In the genomic region with DNA sequence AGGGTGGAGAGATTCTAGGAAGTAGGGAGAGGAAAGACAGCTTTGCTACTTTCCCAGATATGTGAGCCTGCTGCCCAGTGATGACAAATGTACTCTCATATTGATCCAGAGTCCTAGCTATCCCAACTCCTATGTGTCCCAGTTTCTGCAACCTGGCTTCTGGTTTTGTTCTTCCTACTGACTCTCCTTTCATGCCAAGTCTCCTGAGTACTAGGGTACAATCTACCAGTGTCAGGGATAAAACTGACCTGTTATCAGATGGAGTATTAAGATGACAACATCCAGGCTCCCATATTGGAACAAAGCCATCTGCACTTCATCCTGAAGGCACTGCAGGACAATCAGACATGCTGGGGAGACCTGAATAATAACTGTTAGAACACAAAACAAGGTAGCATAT, we compare ENCODE assay signal across 19 cellular contexts.
DNase-seq lines count a peak whose midpoint lies in the region; ATAC-seq and TF ChIP-seq lines count a peak whose summit lies in the region.
"Had no signal": no experiment of that assay in that cellular context is flagged by ENCODE, and none has a peak within 500 bp of the region (broad histone marks: within the 10 kb centered on the region; RNA-seq: fewer than 3 reads in every experiment).

No MANE protein-coding gene starts in this region.

- H3K27me3 ChIP-seq in right atrium auricular region: no peaks in the 10 kb centered on the region

- H3K36me3 ChIP-seq in right atrium auricular region: no peaks in the 10 kb centered on the region

- no peaks in the 10 kb centered on the region for H3K4me1 ChIP-seq in right atrium auricular region

- no peaks in the 10 kb centered on the region for H3K9me3 ChIP-seq in right atrium auricular region

- no peak overlapping the region for H3K27ac ChIP-seq in right atrium auricular region
- H3K27ac ChIP-seq: 22Rv1, HL-60, RWPE1, SK-N-MC had no signal

- peak; percentile 44 for DNase-seq in NCI-H1105 treated with DMSO at 0.1 percent for 48 hours (lab: John Stamatoyannopoulos, UW)
- no peak for DNase-seq in NCI-H1105 (lab: John Stamatoyannopoulos, UW)
- no peak for DNase-seq in left ventricle myocardium superior
- DNase-seq in right atrium auricular region (ENCODE audit: low spot score): no peak
- DNase-seq in stimulated activated CD4-positive, alpha-beta T cell treated with anti-CD3 and anti-CD28 coated beads, Interleukin-12 subunit alpha, Interleukin-12 subunit beta, amount 100 ng/mL, for 4 hours: no peak
- no peak for DNase-seq in NCI-H128 (lab: John Stamatoyannopoulos, UW; ENCODE audit: unreplicated experiment)
- DNase-seq: ACHN, NCI-H1436, NCI-H187, NCI-H2081 treated with DMSO at 0.1 percent for 48 hours, NCI-H446 treated with DMSO at 0.1 percent for 48 hours, NCI-H526, SHP77 treated with DMSO at 0.1 percent for 48 hours had no signal

- no peak for TF ChIP-seq CTCF in right atrium auricular region (IDR thresholded peaks at IDR 0.05)

- H3K4me3 ChIP-seq in right atrium auricular region: no peak overlapping the region
- H3K4me3 ChIP-seq: SK-N-MC had no signal

- ATAC-seq in left ventricle myocardium superior (peak; percentile 36), SK-N-SH treated with all-trans-retinoic acid at 6 μM for 48 hours (peak; percentile 41; the same call in 2 of the 3 replicates)
- ATAC-seq: Panc1 had no signal

- intact Hi-C loops in left ventricle myocardium superior (cut with micrococcal nuclease): no loop called here

TF ChIP-seq in SK-N-SH treated with all-trans-retinoic acid at 6 μM for 48 hours, 23 proteins besides CTCF, POLR2A, EP300 and RAD21:
- TF ChIP-seq ZFP3 (CRISPR knock-in tag; IDR thresholded peaks at IDR 0.05): no peak
- TF ChIP-seq TCF4 (CRISPR knock-in tag; IDR thresholded peaks at IDR 0.05; ENCODE audit: borderline replicate concordance): peak; percentile 77
- TF ChIP-seq ISL1 (CRISPR knock-in tag; IDR thresholded peaks at IDR 0.05): no peak
- TF ChIP-seq, protein P1, sequence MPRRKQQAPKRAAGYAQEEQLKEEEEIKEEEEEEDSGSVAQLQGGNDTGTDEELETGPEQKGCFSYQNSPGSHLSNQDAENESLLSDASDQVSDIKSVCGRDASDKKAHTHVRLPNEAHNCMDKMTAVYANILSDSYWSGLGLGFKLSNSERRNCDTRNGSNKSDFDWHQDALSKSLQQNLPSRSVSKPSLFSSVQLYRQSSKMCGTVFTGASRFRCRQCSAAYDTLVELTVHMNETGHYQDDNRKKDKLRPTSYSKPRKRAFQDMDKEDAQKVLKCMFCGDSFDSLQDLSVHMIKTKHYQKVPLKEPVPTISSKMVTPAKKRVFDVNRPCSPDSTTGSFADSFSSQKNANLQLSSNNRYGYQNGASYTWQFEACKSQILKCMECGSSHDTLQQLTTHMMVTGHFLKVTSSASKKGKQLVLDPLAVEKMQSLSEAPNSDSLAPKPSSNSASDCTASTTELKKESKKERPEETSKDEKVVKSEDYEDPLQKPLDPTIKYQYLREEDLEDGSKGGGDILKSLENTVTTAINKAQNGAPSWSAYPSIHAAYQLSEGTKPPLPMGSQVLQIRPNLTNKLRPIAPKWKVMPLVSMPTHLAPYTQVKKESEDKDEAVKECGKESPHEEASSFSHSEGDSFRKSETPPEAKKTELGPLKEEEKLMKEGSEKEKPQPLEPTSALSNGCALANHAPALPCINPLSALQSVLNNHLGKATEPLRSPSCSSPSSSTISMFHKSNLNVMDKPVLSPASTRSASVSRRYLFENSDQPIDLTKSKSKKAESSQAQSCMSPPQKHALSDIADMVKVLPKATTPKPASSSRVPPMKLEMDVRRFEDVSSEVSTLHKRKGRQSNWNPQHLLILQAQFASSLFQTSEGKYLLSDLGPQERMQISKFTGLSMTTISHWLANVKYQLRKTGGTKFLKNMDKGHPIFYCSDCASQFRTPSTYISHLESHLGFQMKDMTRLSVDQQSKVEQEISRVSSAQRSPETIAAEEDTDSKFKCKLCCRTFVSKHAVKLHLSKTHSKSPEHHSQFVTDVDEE (CRISPR knock-in tag; IDR thresholded peaks at IDR 0.05): peak; percentile 24; the same call in 1 of the 2 replicates
